ENCODE assay signal across 2 cellular contexts in the genomic region with DNA sequence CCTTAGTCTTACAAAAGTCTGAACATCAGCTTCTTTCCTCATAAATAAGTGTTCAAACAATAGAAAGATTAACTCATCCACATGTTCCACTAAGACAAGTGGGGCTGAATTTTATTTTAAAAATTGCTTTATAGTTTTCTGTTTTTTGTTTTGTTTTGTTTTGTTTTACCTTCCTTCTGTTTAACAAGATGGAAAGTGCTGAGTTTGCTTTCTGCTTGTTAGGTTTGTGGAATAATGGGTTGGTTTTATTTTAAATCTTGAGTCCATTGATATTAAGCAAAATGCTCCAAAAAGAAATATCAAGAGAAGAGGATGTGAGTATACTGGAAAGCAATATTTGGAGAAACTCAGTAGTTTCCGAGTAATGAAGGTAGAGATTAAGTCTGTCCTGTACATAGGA.
A peak's percentile ranks its signal among the peaks of the same experiment; 100 is the strongest.
TF ChIP-seq lines count a peak whose summit lies in the region.

No MANE protein-coding gene starts in this region.

TF ChIP-seq in HepG2, 621 proteins besides CTCF, POLR2A, EP300 and RAD21:
- TF ChIP-seq ZKSCAN1 (IDR thresholded peaks at IDR 0.05; ENCODE audit: low read length) (no peak), RORA (CRISPR knock-in tag; IDR thresholded peaks at IDR 0.05) (no peak), FUBP1 (CRISPR knock-in tag; IDR thresholded peaks at IDR 0.05; ENCODE audit: borderline replicate concordance) (no peak), KMT2A (CRISPR knock-in tag; IDR thresholded peaks at IDR 0.05) (no peak), MAFK (conservative IDR thresholded peaks at IDR 0.05 in 1 of 2, IDR thresholded peaks at IDR 0.05 in 1 of 2; ENCODE audit: low read length in 2 of 2) (peak; percentile 50 to 73; a peak in 2 of 4 replicates), MAFF (IDR thresholded peaks at IDR 0.05; ENCODE audit: low read depth, low read length) (peak; percentile 46; the same call in 1 of the 2 replicates)

TF ChIP-seq in IMR-90, 13 proteins besides CTCF, POLR2A, EP300 and RAD21:
- no peak for TF ChIP-seq CHD1 (IDR thresholded peaks at IDR 0.05; ENCODE audit: low read depth, low read length)
- no peak for TF ChIP-seq NFE2L2 (IDR thresholded peaks at IDR 0.05; ENCODE audit: low read depth, low read length)
- TF ChIP-seq, protein P1, sequence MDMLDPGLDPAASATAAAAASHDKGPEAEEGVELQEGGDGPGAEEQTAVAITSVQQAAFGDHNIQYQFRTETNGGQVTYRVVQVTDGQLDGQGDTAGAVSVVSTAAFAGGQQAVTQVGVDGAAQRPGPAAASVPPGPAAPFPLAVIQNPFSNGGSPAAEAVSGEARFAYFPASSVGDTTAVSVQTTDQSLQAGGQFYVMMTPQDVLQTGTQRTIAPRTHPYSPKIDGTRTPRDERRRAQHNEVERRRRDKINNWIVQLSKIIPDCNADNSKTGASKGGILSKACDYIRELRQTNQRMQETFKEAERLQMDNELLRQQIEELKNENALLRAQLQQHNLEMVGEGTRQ (IDR thresholded peaks at IDR 0.05; ENCODE audit: low read depth, low read length) = no peak
- no peak for TF ChIP-seq RCOR1 (IDR thresholded peaks at IDR 0.05; ENCODE audit: insufficient replicate concordance, low read length)
- TF ChIP-seq, protein P2, sequence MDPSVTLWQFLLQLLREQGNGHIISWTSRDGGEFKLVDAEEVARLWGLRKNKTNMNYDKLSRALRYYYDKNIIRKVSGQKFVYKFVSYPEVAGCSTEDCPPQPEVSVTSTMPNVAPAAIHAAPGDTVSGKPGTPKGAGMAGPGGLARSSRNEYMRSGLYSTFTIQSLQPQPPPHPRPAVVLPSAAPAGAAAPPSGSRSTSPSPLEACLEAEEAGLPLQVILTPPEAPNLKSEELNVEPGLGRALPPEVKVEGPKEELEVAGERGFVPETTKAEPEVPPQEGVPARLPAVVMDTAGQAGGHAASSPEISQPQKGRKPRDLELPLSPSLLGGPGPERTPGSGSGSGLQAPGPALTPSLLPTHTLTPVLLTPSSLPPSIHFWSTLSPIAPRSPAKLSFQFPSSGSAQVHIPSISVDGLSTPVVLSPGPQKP (IDR thresholded peaks at IDR 0.05; ENCODE audit: borderline replicate concordance, low read depth, low read length) = no peak
- no peak for TF ChIP-seq BHLHE40 (IDR thresholded peaks at IDR 0.05; ENCODE audit: low read depth, low read length)
- TF ChIP-seq RFX5 (IDR thresholded peaks at IDR 0.05; ENCODE audit: low read depth, low read length) = no peak
- peak; percentile 60 for TF ChIP-seq MAFK (IDR thresholded peaks at IDR 0.05; ENCODE audit: low read depth, low read length)
